In genomic region chr15:66876423-66876730, GRCh38 we compare ENCODE assay signal across 1 cellular context.
TF ChIP-seq lines count a peak whose summit lies in the region.

No MANE protein-coding gene starts in this region.

TF ChIP-seq in H1, 55 proteins besides CTCF, POLR2A, EP300 and RAD21:
- TF ChIP-seq TEAD4 (IDR thresholded peaks at IDR 0.05; ENCODE audit: low read depth, low read length), result no peak
- TF ChIP-seq, protein P1, sequence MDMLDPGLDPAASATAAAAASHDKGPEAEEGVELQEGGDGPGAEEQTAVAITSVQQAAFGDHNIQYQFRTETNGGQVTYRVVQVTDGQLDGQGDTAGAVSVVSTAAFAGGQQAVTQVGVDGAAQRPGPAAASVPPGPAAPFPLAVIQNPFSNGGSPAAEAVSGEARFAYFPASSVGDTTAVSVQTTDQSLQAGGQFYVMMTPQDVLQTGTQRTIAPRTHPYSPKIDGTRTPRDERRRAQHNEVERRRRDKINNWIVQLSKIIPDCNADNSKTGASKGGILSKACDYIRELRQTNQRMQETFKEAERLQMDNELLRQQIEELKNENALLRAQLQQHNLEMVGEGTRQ (IDR thresholded peaks at IDR 0.05; ENCODE audit: low read length), result no peak
- no peak for TF ChIP-seq FOSL1 (IDR thresholded peaks at IDR 0.05; ENCODE audit: insufficient read depth, low read depth, low read length)
